ENCODE assay signal across 10 cellular contexts in genomic region chr17:48472485-48473281, GRCh38. TPM values are rescaled to one million over a fixed set of nuclear protein-coding genes. Genes with fewer than 3 reads are reported as not detected.
A peak's percentile ranks its signal among the peaks of the same experiment; 100 is the strongest.
DNase-seq lines count a peak whose midpoint lies in the region; ATAC-seq, FAIRE-seq and TF ChIP-seq lines count a peak whose summit lies in the region.
"Had no signal": no experiment of that assay in that cellular context is flagged by ENCODE, and none has a peak within 500 bp of the region (broad histone marks: within the 10 kb centered on the region; RNA-seq: fewer than 3 reads in every experiment).

No MANE protein-coding gene starts in this region.

- TF ChIP-seq EP300 in transverse colon (IDR thresholded peaks at IDR 0.05; ENCODE audit: low read depth): no peak

- FAIRE-seq in small intestine (lab: Jason Lieb, UNC): no peak

- H3K4me1 Mint-ChIP-seq in activated CD8-positive, alpha-beta T cell treated with anti-CD3 and anti-CD28 coated beads for 36 hours (ENCODE audit: low read depth): peaks cover 9% of the 10 kb centered on the region
- H3K4me1 Mint-ChIP-seq in natural killer cell treated with Interleukin-12 subunit alpha and Interleukin-12 subunit beta and Interleukin-15 and Interleukin-18, amount 100 ng/mL, for 72 hours (ENCODE audit: low read depth in 2 of 2): peaks cover 45 to 48% of the 10 kb centered on the region in 2 donors

- H3K4me1 ChIP-seq in Peyer's patch (no peaks in the 10 kb centered on the region), transverse colon (no peaks in the 10 kb centered on the region), small intestine (ENCODE audit: control insufficient read depth in 2 of 2, insufficient read depth in 1 of 2, low read depth in 1 of 2, low read length in 1 of 2) (no peaks in the 10 kb centered on the region)

- TF ChIP-seq CTCF in activated CD8-positive, alpha-beta T cell treated with anti-CD3 and anti-CD28 coated beads for 36 hours (IDR thresholded peaks at IDR 0.05): no peak
- no peak for TF ChIP-seq CTCF in Peyer's patch (IDR thresholded peaks at IDR 0.05)
- TF ChIP-seq CTCF in transverse colon (IDR thresholded peaks at IDR 0.05): no peak

- DNase-seq in ELF-1 (ENCODE audit: low read depth, low spot score) (peak; percentile 44), LoVo (ENCODE audit: low spot score) (peak; percentile 63), Peyer's patch (no peak), transverse colon (no peak), small intestine (no peak)
- DNase-seq in activated CD8-positive, alpha-beta T cell treated with anti-CD3 and anti-CD28 coated beads for 36 hours: no peak
- peak; percentile 87 for DNase-seq in natural killer cell treated with Interleukin-12 subunit alpha and Interleukin-12 subunit beta and Interleukin-15 and Interleukin-18, amount 100 ng/mL, for 72 hours (ENCODE audit: low spot score)
- DNase-seq: spleen had no signal

- TF ChIP-seq POLR2A in Peyer's patch (IDR thresholded peaks at IDR 0.05) (no peak), transverse colon (IDR thresholded peaks at IDR 0.05) (no peak)

- no peaks in the 10 kb centered on the region for H3K9me3 Mint-ChIP-seq in activated CD8-positive, alpha-beta T cell treated with anti-CD3 and anti-CD28 coated beads for 36 hours
- no peaks in the 10 kb centered on the region for H3K9me3 Mint-ChIP-seq in natural killer cell treated with Interleukin-12 subunit alpha and Interleukin-12 subunit beta and Interleukin-15 and Interleukin-18, amount 100 ng/mL, for 72 hours
- H3K9me3 Mint-ChIP-seq: T-cell had no signal

- no peaks in the 10 kb centered on the region for H3K9me3 ChIP-seq in Peyer's patch
- no peaks in the 10 kb centered on the region for H3K9me3 ChIP-seq in transverse colon
- H3K9me3 ChIP-seq in small intestine (ENCODE audit: control insufficient read depth, low read depth): no peaks in the 10 kb centered on the region
- H3K9me3 ChIP-seq: spleen had no signal

- H3K27me3 ChIP-seq in Peyer's patch (no peaks in the 10 kb centered on the region), transverse colon (no peaks in the 10 kb centered on the region), small intestine (ENCODE audit: control insufficient read depth in 2 of 2, insufficient read depth in 2 of 2, low read length in 2 of 2) (no peaks in the 10 kb centered on the region)

- CTCF ChIA-PET in activated CD8-positive, alpha-beta T cell treated with anti-CD3 and anti-CD28 coated beads for 36 hours (lab: Charles Lee): interaction anchor here (0.8 to 2.1 kb wide), 5 partner anchors 8 to 164 kb away, joined by 3 to 9 read pairs (median 6); partner anchors contain the start of gene HOXB5

- POLR2A ChIA-PET in activated CD8-positive, alpha-beta T cell treated with anti-CD3 and anti-CD28 coated beads for 36 hours (lab: Charles Lee): no interaction called here

- no peaks in the 10 kb centered on the region for H3K36me3 Mint-ChIP-seq in activated CD8-positive, alpha-beta T cell treated with anti-CD3 and anti-CD28 coated beads for 36 hours (ENCODE audit: low read depth)
- H3K36me3 Mint-ChIP-seq in natural killer cell treated with Interleukin-12 subunit alpha and Interleukin-12 subunit beta and Interleukin-15 and Interleukin-18, amount 100 ng/mL, for 72 hours: no peaks in the 10 kb centered on the region
- H3K36me3 Mint-ChIP-seq: T-cell had no signal

- in situ Hi-C loops in transverse colon (cut with MboI; ENCODE audit: low pct_ligation_motif_present in 1 of 4, low pct_unique_long_range_greater_than_20kb in 1 of 4, low sequenced_read_pairs in 3 of 4): no loop called here

- H3K36me3 ChIP-seq in Peyer's patch (no peaks in the 10 kb centered on the region), transverse colon (no peaks in the 10 kb centered on the region), small intestine (ENCODE audit: control insufficient read depth in 2 of 2, insufficient read depth in 2 of 2, low read length in 2 of 2) (no peaks in the 10 kb centered on the region)
- H3K36me3 ChIP-seq: spleen had no signal

- H3K27ac ChIP-seq in Peyer's patch (no peak overlapping the region), transverse colon (no peak overlapping the region), small intestine (ENCODE audit: low read depth in 1 of 2, low read length in 1 of 2) (no peak overlapping the region)

- no peak overlapping the region for H3K27ac Mint-ChIP-seq in activated CD8-positive, alpha-beta T cell treated with anti-CD3 and anti-CD28 coated beads for 36 hours
- H3K27ac Mint-ChIP-seq in natural killer cell treated with Interleukin-12 subunit alpha and Interleukin-12 subunit beta and Interleukin-15 and Interleukin-18, amount 100 ng/mL, for 72 hours: peak overlapping the region; percentile 82 to 92
- H3K27ac Mint-ChIP-seq: T-cell had no signal

- no peak overlapping the region for H3K4me3 Mint-ChIP-seq in activated CD8-positive, alpha-beta T cell treated with anti-CD3 and anti-CD28 coated beads for 36 hours
- H3K4me3 Mint-ChIP-seq in natural killer cell treated with Interleukin-12 subunit alpha and Interleukin-12 subunit beta and Interleukin-15 and Interleukin-18, amount 100 ng/mL, for 72 hours: peak overlapping the region; percentile 77
- H3K4me3 Mint-ChIP-seq: T-cell had no signal

- ATAC-seq in activated CD8-positive, alpha-beta T cell treated with anti-CD3 and anti-CD28 coated beads for 36 hours: peak; percentile 66
- ATAC-seq in natural killer cell treated with Interleukin-12 subunit alpha and Interleukin-12 subunit beta and Interleukin-15 and Interleukin-18, amount 100 ng/mL, for 72 hours: peak; percentile 98 to 99
- ATAC-seq in HG03521 (IDR thresholded peaks at IDR 0.05; ENCODE audit: unreplicated experiment): no peak

- intact Hi-C loops in activated CD8-positive, alpha-beta T cell treated with anti-CD3 and anti-CD28 coated beads for 36 hours (cut with micrococcal nuclease): no loop called here
- intact Hi-C loops in transverse colon (cut with DNase I; ENCODE audit: low total_unique reads): no loop called here

- no peaks in the 10 kb centered on the region for H3K27me3 Mint-ChIP-seq in activated CD8-positive, alpha-beta T cell treated with anti-CD3 and anti-CD28 coated beads for 36 hours
- H3K27me3 Mint-ChIP-seq in natural killer cell treated with Interleukin-12 subunit alpha and Interleukin-12 subunit beta and Interleukin-15 and Interleukin-18, amount 100 ng/mL, for 72 hours: no peaks in the 10 kb centered on the region
- H3K27me3 Mint-ChIP-seq: T-cell had no signal

- H3K4me3 ChIP-seq in Peyer's patch (no peak overlapping the region), transverse colon (no peak overlapping the region), small intestine (ENCODE audit: low read depth in 1 of 2, low read length in 2 of 2) (no peak overlapping the region)
- H3K4me3 ChIP-seq: spleen had no signal

- WGBS in transverse colon (ENCODE audit: low coverage in 1 of 2), 2 donors: 71% methylated on average over 5 of the region's 5 CpGs; no CpG with 5 or more reads in 1 of the 2 donors
- 47 to 65% (median 48%) methylated on average over 5 of the region's 5 CpGs for WGBS in small intestine, 3 donors

RNA-seq across cellular contexts. Expression of gene SKAP1, which starts 42.7 kb away (rescaled TPM):
- total RNA-seq in activated CD8-positive, alpha-beta T cell treated with anti-CD3 and anti-CD28 coated beads for 36 hours: 10 to 100 TPM; 73.9 to 81.3 TPM
- total RNA-seq in natural killer cell treated with Interleukin-12 subunit alpha and Interleukin-12 subunit beta and Interleukin-15 and Interleukin-18, amount 100 ng/mL, for 72 hours: 10 to 100 TPM; 40.9 to 44.9 TPM
- 10 to 100 TPM in 1 of 4 donors, 1 to 10 TPM in 3; 3.1 to 17.3 (median 6.5) TPM for total RNA-seq in Peyer's patch
- 1 to 10 TPM in 3 of 4 donors, not detected in 1; 1.2 to 6.4 (median 4.9) TPM for total RNA-seq in transverse colon
- 1 to 10 TPM; 2.0 to 8.1 (median 2.1) TPM for polyA plus RNA-seq in small intestine

RNA-seq across cellular contexts. Expression of gene HOXB1, which starts 58.1 kb away (rescaled TPM):
- total RNA-seq in activated CD8-positive, alpha-beta T cell treated with anti-CD3 and anti-CD28 coated beads for 36 hours: not detected
- not detected for total RNA-seq in natural killer cell treated with Interleukin-12 subunit alpha and Interleukin-12 subunit beta and Interleukin-15 and Interleukin-18, amount 100 ng/mL, for 72 hours
- total RNA-seq in Peyer's patch: not detected
- not detected for total RNA-seq in transverse colon
- not detected for polyA plus RNA-seq in small intestine
- total RNA-seq: spleen, T-cell had no signal

Comparison
In these comparisons a context has a peak if more than half of its experiments do, and no peak if none do; other contexts are left out.
1. DNase-seq: peak in ELF-1 (single experiment), LoVo (single experiment) and natural killer cell treated with Interleukin-12 subunit alpha and Interleukin-12 subunit beta and Interleukin-15 and Interleukin-18, amount 100 ng/mL, for 72 hours (single experiment); none in activated CD8-positive, alpha-beta T cell treated with anti-CD3 and anti-CD28 coated beads for 36 hours (single experiment), Peyer's patch (0 of 3), transverse colon (single experiment) and small intestine (single experiment).